In the genomic region with DNA sequence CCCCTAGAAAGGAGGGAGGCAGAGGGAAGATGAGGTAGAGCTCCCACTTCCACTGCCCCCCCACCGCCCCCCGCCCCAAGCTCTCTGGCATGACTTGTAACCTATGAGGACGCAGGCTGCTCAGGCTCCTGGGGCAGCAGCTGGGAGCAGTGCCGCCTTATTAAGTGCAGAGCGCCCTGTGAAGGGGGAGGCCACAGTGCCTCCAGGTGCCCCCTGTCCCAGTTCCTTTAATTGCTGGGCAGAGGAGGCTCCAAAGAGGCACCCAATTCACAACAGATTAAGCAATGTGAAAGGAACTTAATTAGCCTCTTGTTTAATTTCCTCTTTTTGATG, we compare ENCODE assay signal across 10 cellular contexts. TPM values are rescaled to one million over a fixed set of nuclear protein-coding genes. Genes with fewer than 3 reads are reported as not detected.
A peak's percentile ranks its signal among the peaks of the same experiment; 100 is the strongest.
DNase-seq lines count a peak whose midpoint lies in the region; ATAC-seq and TF ChIP-seq lines count a peak whose summit lies in the region.
"Had no signal": no experiment of that assay in that cellular context is flagged by ENCODE, and none has a peak within 500 bp of the region (broad histone marks: within the 10 kb centered on the region; RNA-seq: fewer than 3 reads in every experiment).

No MANE protein-coding gene starts in this region.

- H3K4me3 ChIP-seq in left lung (no peak overlapping the region), SJCRH30 (no peak overlapping the region)
- H3K4me3 ChIP-seq: psoas muscle had no signal

- no peaks in the 10 kb centered on the region for H3K27me3 Mint-ChIP-seq in activated T-cell treated with anti-CD3 and anti-CD28 coated beads, Interleukin-2, amount 50 U/mL, for 24 hours
- no peaks in the 10 kb centered on the region for H3K27me3 Mint-ChIP-seq in activated naive CD8-positive, alpha-beta T cell treated with anti-CD3 and anti-CD28 coated beads, Interleukin-2, amount 10 ng/mL, durations not matched to agents 7 days and 5 days
- H3K27me3 Mint-ChIP-seq in stimulated activated naive CD8-positive, alpha-beta T cell treated with anti-CD3 and anti-CD28 coated beads, Interleukin-15, amount 100 ng/mL, for 72 hours: no peaks in the 10 kb centered on the region

- H3K9me3 Mint-ChIP-seq in activated T-cell treated with anti-CD3 and anti-CD28 coated beads, Interleukin-2, amount 50 U/mL, for 24 hours: no peaks in the 10 kb centered on the region
- H3K9me3 Mint-ChIP-seq in activated naive CD8-positive, alpha-beta T cell treated with anti-CD3 and anti-CD28 coated beads, Interleukin-2, amount 10 ng/mL, durations not matched to agents 7 days and 5 days: no peaks in the 10 kb centered on the region
- no peaks in the 10 kb centered on the region for H3K9me3 Mint-ChIP-seq in stimulated activated naive CD8-positive, alpha-beta T cell treated with anti-CD3 and anti-CD28 coated beads, Interleukin-15, amount 100 ng/mL, for 72 hours

- intact Hi-C loops in left lung (cut with DNase I): no loop called here

- peaks cover 0 to 41% of the 10 kb centered on the region in 2 donors for H3K36me3 ChIP-seq in left lung
- H3K36me3 ChIP-seq in SJCRH30: peaks cover 35% of the 10 kb centered on the region

- DNase-seq in activated T-cell treated with anti-CD3 and anti-CD28 coated beads, Interleukin-2, amount 50 U/mL, for 24 hours: no peak
- no peak for DNase-seq in activated T-cell treated with anti-CD3 and anti-CD28 coated beads, Interleukin-2, amount 50 U/mL, for 48 hours
- DNase-seq in NCI-H1092 treated with DMSO at 0.1 percent for 48 hours (lab: John Stamatoyannopoulos, UW) (peak; percentile 90), left lung (no peak), OCI-M1 (lab: John Stamatoyannopoulos, UW) (no peak), SJCRH30 (no peak)
- no peak for DNase-seq in activated naive CD8-positive, alpha-beta T cell treated with anti-CD3 and anti-CD28 coated beads, Interleukin-2, amount 10 ng/mL, durations not matched to agents 7 days and 5 days
- DNase-seq in stimulated activated naive CD8-positive, alpha-beta T cell treated with anti-CD3 and anti-CD28 coated beads, Interleukin-15, amount 100 ng/mL, for 72 hours: no peak
- DNase-seq: EL, psoas muscle had no signal

- H3K4me1 Mint-ChIP-seq in activated T-cell treated with anti-CD3 and anti-CD28 coated beads, Interleukin-2, amount 50 U/mL, for 24 hours (ENCODE audit: low read depth): peaks cover 76% of the 10 kb centered on the region
- peaks cover 50% of the 10 kb centered on the region for H3K4me1 Mint-ChIP-seq in activated naive CD8-positive, alpha-beta T cell treated with anti-CD3 and anti-CD28 coated beads, Interleukin-2, amount 10 ng/mL, durations not matched to agents 7 days and 5 days
- peaks cover 93% of the 10 kb centered on the region for H3K4me1 Mint-ChIP-seq in stimulated activated naive CD8-positive, alpha-beta T cell treated with anti-CD3 and anti-CD28 coated beads, Interleukin-15, amount 100 ng/mL, for 72 hours

- H3K27ac Mint-ChIP-seq in activated T-cell treated with anti-CD3 and anti-CD28 coated beads, Interleukin-2, amount 50 U/mL, for 24 hours: peak overlapping the region; percentile 95
- H3K27ac Mint-ChIP-seq in activated naive CD8-positive, alpha-beta T cell treated with anti-CD3 and anti-CD28 coated beads, Interleukin-2, amount 10 ng/mL, durations not matched to agents 7 days and 5 days: peak overlapping the region; percentile 91
- peak overlapping the region; percentile 93 to 94 for H3K27ac Mint-ChIP-seq in stimulated activated naive CD8-positive, alpha-beta T cell treated with anti-CD3 and anti-CD28 coated beads, Interleukin-15, amount 100 ng/mL, for 72 hours

- no peaks in the 10 kb centered on the region for H3K27me3 ChIP-seq in left lung
- H3K27me3 ChIP-seq in SJCRH30: no peaks in the 10 kb centered on the region

- H3K27ac ChIP-seq in left lung (peak overlapping the region in 1 of 2 donors; percentile 16), SJCRH30 (no peak overlapping the region)
- H3K27ac ChIP-seq: psoas muscle had no signal

- no peak for ATAC-seq in activated naive CD8-positive, alpha-beta T cell treated with anti-CD3 and anti-CD28 coated beads, Interleukin-2, amount 10 ng/mL, durations not matched to agents 7 days and 5 days (ENCODE audit: low read depth)
- ATAC-seq in stimulated activated naive CD8-positive, alpha-beta T cell treated with anti-CD3 and anti-CD28 coated beads, Interleukin-15, amount 100 ng/mL, for 72 hours: no peak
- no peak for ATAC-seq in left lung

- H3K4me3 Mint-ChIP-seq in activated T-cell treated with anti-CD3 and anti-CD28 coated beads, Interleukin-2, amount 50 U/mL, for 24 hours: no peak overlapping the region
- H3K4me3 Mint-ChIP-seq in activated naive CD8-positive, alpha-beta T cell treated with anti-CD3 and anti-CD28 coated beads, Interleukin-2, amount 10 ng/mL, durations not matched to agents 7 days and 5 days: no peak overlapping the region
- H3K4me3 Mint-ChIP-seq in stimulated activated naive CD8-positive, alpha-beta T cell treated with anti-CD3 and anti-CD28 coated beads, Interleukin-15, amount 100 ng/mL, for 72 hours: no peak overlapping the region

- POLR2A ChIA-PET in activated naive CD8-positive, alpha-beta T cell treated with anti-CD3 and anti-CD28 coated beads, Interleukin-2, amount 10 ng/mL, durations not matched to agents 7 days and 5 days (lab: Charles Lee): interaction anchor here (0.8 to 7.5 kb wide), 6 partner anchors 10 to 50 kb away, joined by 4 to 105 read pairs (median 8); a partner anchor contains a TSS

- TF ChIP-seq CTCF in left lung (IDR thresholded peaks at IDR 0.05): no peak

- H3K36me3 Mint-ChIP-seq in activated T-cell treated with anti-CD3 and anti-CD28 coated beads, Interleukin-2, amount 50 U/mL, for 24 hours (ENCODE audit: low read depth): peaks cover 50% of the 10 kb centered on the region
- peaks cover 17% of the 10 kb centered on the region for H3K36me3 Mint-ChIP-seq in activated naive CD8-positive, alpha-beta T cell treated with anti-CD3 and anti-CD28 coated beads, Interleukin-2, amount 10 ng/mL, durations not matched to agents 7 days and 5 days

- H3K9me3 ChIP-seq in left lung (no peaks in the 10 kb centered on the region), SJCRH30 (replicated peaks) (no peaks in the 10 kb centered on the region)
- H3K9me3 ChIP-seq: psoas muscle had no signal

- H3K4me1 ChIP-seq in left lung (peaks cover 22 to 86% of the 10 kb centered on the region in 2 donors), SJCRH30 (peaks cover 33% of the 10 kb centered on the region)

RNA-seq across cellular contexts. Expression of a gene that starts 2.9 kb away (rescaled TPM):
- under 1 TPM in 1 of 2 experiments, not detected in 1; 0.26 TPM for total RNA-seq in activated naive CD8-positive, alpha-beta T cell treated with anti-CD3 and anti-CD28 coated beads, Interleukin-2, amount 10 ng/mL, durations not matched to agents 7 days and 5 days
- total RNA-seq in left lung: not detected
- 0.08 TPM in 1 of 2 replicates, not detected in the other for total RNA-seq in SJCRH30 (2014; rRNA removed; shearing (Covaris generic))
- total RNA-seq: psoas muscle had no signal

RNA-seq across cellular contexts. Expression of a gene that starts 10.1 kb away (rescaled TPM):
- 10 to 100 TPM; 91.6 to 94.5 TPM for total RNA-seq in activated naive CD8-positive, alpha-beta T cell treated with anti-CD3 and anti-CD28 coated beads, Interleukin-2, amount 10 ng/mL, durations not matched to agents 7 days and 5 days
- 10 to 100 TPM; 38.2 to 39.3 TPM for total RNA-seq in left lung
- 36.4 and 52.1 TPM in 2 replicates for total RNA-seq in SJCRH30 (2014; rRNA removed; shearing (Covaris generic))

RNA-seq across cellular contexts. Expression of a gene that starts 33.2 kb away (rescaled TPM):
- total RNA-seq in activated naive CD8-positive, alpha-beta T cell treated with anti-CD3 and anti-CD28 coated beads, Interleukin-2, amount 10 ng/mL, durations not matched to agents 7 days and 5 days: 10 to 100 TPM; 31.3 to 32.8 TPM
- total RNA-seq in left lung: 10 to 100 TPM; 40.8 to 55.3 TPM
- 19.4 and 26.0 TPM in 2 replicates for total RNA-seq in SJCRH30 (2014; rRNA removed; shearing (Covaris generic))

RNA-seq across cellular contexts. Expression of a gene that starts 34.0 kb away (rescaled TPM):
- 100 to 1,000 TPM; 151 to 155 TPM for total RNA-seq in activated naive CD8-positive, alpha-beta T cell treated with anti-CD3 and anti-CD28 coated beads, Interleukin-2, amount 10 ng/mL, durations not matched to agents 7 days and 5 days
- 100 to 1,000 TPM; 158 to 290 TPM for total RNA-seq in left lung
- total RNA-seq in SJCRH30 (2014; rRNA removed; shearing (Covaris generic)): 152 and 167 TPM in 2 replicates
